Comparison of ENCODE assay signal across 15 cellular contexts in the genomic region with DNA sequence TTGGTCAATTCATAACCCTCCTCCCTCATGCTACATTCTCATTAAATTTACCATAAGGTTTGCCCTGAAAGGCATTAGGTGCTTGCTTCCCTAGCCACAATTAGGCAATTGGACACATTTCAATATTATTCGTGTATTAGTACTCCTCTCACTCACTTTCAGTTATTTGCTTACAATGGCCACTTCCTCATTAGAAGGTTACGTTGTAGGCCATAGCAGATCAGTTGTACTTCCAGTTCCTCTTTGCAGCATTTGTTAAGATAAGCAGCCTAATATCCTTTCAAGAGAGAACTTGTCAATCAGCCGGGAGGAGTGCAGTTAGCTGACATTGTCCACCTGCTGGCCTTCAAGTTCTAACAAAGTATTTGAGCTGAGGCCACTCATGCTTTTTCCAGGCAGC.
DNase-seq lines count a peak whose midpoint lies in the region; ATAC-seq, FAIRE-seq and TF ChIP-seq lines count a peak whose summit lies in the region.
"Had no signal": no experiment of that assay in that cellular context is flagged by ENCODE, and none has a peak within 500 bp of the region (broad histone marks: within the 10 kb centered on the region; RNA-seq: fewer than 3 reads in every experiment).

No MANE protein-coding gene starts in this region.

- TF ChIP-seq CTCF in HL-60 (IDR thresholded peaks at IDR 0.05; ENCODE audit: insufficient read depth, low read length) (no peak), lower lobe of right lung (IDR thresholded peaks at IDR 0.05) (no peak)

- no peaks in the 10 kb centered on the region for H3K9me3 ChIP-seq in lower lobe of right lung

- ATAC-seq in lower lobe of right lung (peak; percentile 55 to 74), HG03378 (IDR thresholded peaks at IDR 0.05; ENCODE audit: unreplicated experiment) (no peak), GM18909 (IDR thresholded peaks at IDR 0.05; ENCODE audit: poor library complexity, unreplicated experiment) (no peak)
- ATAC-seq: Panc1, WTC11 had no signal

- H3K27ac ChIP-seq in HL-60 (replicated peaks) (peak overlapping the region; percentile 60), lower lobe of right lung (no peak overlapping the region)
- H3K27ac ChIP-seq: hepatocyte had no signal

- no peak for FAIRE-seq in GM12891 (lab: Jason Lieb, UNC)
- FAIRE-seq: GM12892 had no signal

- H3K4me3 ChIP-seq in HL-60 (replicated peaks; ENCODE audit: insufficient read depth, low read length): no peak overlapping the region
- no peak overlapping the region for H3K4me3 ChIP-seq in lower lobe of right lung
- H3K4me3 ChIP-seq: hepatocyte had no signal

- no peak for TF ChIP-seq POLR2A in GM12891 (IDR thresholded peaks at IDR 0.05; ENCODE audit: low read depth, low read length)

- H3K4me1 ChIP-seq in lower lobe of right lung: no peaks in the 10 kb centered on the region

- DNase-seq in GM12891 (ENCODE audit: insufficient read length, low spot score) (peak; percentile 2), HL-60 (ENCODE audit: low read depth in 1 of 2, low spot score in 1 of 2) (peak; percentile 61 to 91), OCI-M1 (lab: John Stamatoyannopoulos, UW) (peak; percentile 85), lower lobe of right lung (no peak), LoVo (ENCODE audit: low spot score) (no peak)
- no peak for DNase-seq in activated CD4-positive, alpha-beta T cell treated with anti-CD3 and anti-CD28 coated beads for 1 hour
- DNase-seq: amniotic stem cell, H9, NCI-H446 treated with DMSO at 0.1 percent for 48 hours had no signal

- no peaks in the 10 kb centered on the region for H3K36me3 ChIP-seq in lower lobe of right lung

- intact Hi-C loops in lower lobe of right lung (cut with DNase I): no loop called here

- no peaks in the 10 kb centered on the region for H3K27me3 ChIP-seq in HL-60 (ENCODE audit: insufficient read depth, poor library complexity, severe bottlenecking)
- no peaks in the 10 kb centered on the region for H3K27me3 ChIP-seq in lower lobe of right lung (ENCODE audit: low read depth)
- H3K27me3 ChIP-seq: hepatocyte had no signal

TF ChIP-seq in GM12891, 5 proteins besides CTCF, POLR2A, EP300 and RAD21:
- TF ChIP-seq POLR2AphosphoS5 (IDR thresholded peaks at IDR 0.05; ENCODE audit: low read depth, low read length) (no peak), POU2F2 (IDR thresholded peaks at IDR 0.05; ENCODE audit: low read depth, low read length) (peak; percentile 29; the same call in 1 of the 2 replicates), SPI1 (IDR thresholded peaks at IDR 0.05; ENCODE audit: low read depth, low read length) (peak; percentile 100)

Comparison
In these comparisons a context has a peak if more than half of its experiments do, and no peak if none do; other contexts are left out.
1. DNase-seq: peak in GM12891 (single experiment), HL-60 (2 of 2) and OCI-M1 (single experiment); none in lower lobe of right lung (single experiment), activated CD4-positive, alpha-beta T cell treated with anti-CD3 and anti-CD28 coated beads for 1 hour (single experiment) and LoVo (single experiment).
2. ATAC-seq: peak in lower lobe of right lung (2 of 2); none in HG03378 (single experiment) and GM18909 (single experiment).